In genomic region chr4:127880764-127881564, GRCh38 we compare ENCODE assay signal across 8 cellular contexts. TPM values are rescaled to one million over a fixed set of nuclear protein-coding genes. Genes with fewer than 3 reads are reported as not detected.
DNase-seq lines count a peak whose midpoint lies in the region; ATAC-seq and TF ChIP-seq lines count a peak whose summit lies in the region.

Gene PLK4 (plus strand): TSS chr4:127880893. CDS start chr4:127881135, 242 bp downstream.

- H3K4me1 Mint-ChIP-seq in activated naive CD8-positive, alpha-beta T cell treated with anti-CD3 and anti-CD28 coated beads for 36 hours, result peaks cover 14% of the 10 kb centered on the region

- intact Hi-C loops in head of caudate nucleus (cut with DNase I), result no loop called here

- ATAC-seq in HG02763 (IDR thresholded peaks at IDR 0.05; ENCODE audit: unreplicated experiment), result peak; percentile 94

- peak; percentile 92 to 98 (median 96) for DNase-seq in NCI-H1417 (lab: John Stamatoyannopoulos, UW)
- peak; percentile 96 for DNase-seq in activated naive CD8-positive, alpha-beta T cell treated with anti-CD3 and anti-CD28 coated beads for 36 hours
- peak; percentile 88 to 98 (median 94) for DNase-seq in head of caudate nucleus
- peak; percentile 97 for DNase-seq in osteoblast (ENCODE audit: insufficient read length, low spot score, missing footprints)

- peaks cover 27% of the 10 kb centered on the region for H3K36me3 Mint-ChIP-seq in activated naive CD8-positive, alpha-beta T cell treated with anti-CD3 and anti-CD28 coated beads for 36 hours

- H3K79me2 ChIP-seq in SU-DHL-6 (ENCODE audit: insufficient read depth, low read length) (peaks cover 28% of the 10 kb centered on the region), osteoblast (ENCODE audit: insufficient read depth, low read length) (peaks cover 8% of the 10 kb centered on the region)

- TF ChIP-seq CTCF in GM12875 (IDR thresholded peaks at IDR 0.05; ENCODE audit: borderline replicate concordance, insufficient read depth, low read depth, low read length) (no peak), SU-DHL-6 (IDR thresholded peaks at IDR 0.05; ENCODE audit: insufficient read depth, low read length, poor library complexity, severe bottlenecking) (no peak), osteoblast (IDR thresholded peaks at IDR 0.05; ENCODE audit: extremely low read depth, low read depth, low read length) (no peak)

- H3K9me2 ChIP-seq in SU-DHL-6 (replicated peaks; ENCODE audit: insufficient read depth, low read length), result no peaks in the 10 kb centered on the region

- H3K27ac ChIP-seq in SU-DHL-6 (ENCODE audit: low read depth, low read length) (peak within 1 kb of the TSS; percentile 88), osteoblast (ENCODE audit: low read depth, low read length) (peak within 1 kb of the TSS; percentile 76), thymus (ENCODE audit: low read depth) (peak within 1 kb of the TSS; percentile 89)

- H3K27ac Mint-ChIP-seq in activated naive CD8-positive, alpha-beta T cell treated with anti-CD3 and anti-CD28 coated beads for 36 hours, result peak within 1 kb of the TSS; percentile 98

- H3F3A ChIP-seq in SU-DHL-6 (ENCODE audit: insufficient read depth), result no peaks in the 10 kb centered on the region

- no peaks in the 10 kb centered on the region for H3K9me3 Mint-ChIP-seq in activated naive CD8-positive, alpha-beta T cell treated with anti-CD3 and anti-CD28 coated beads for 36 hours

- H3K27me3 ChIP-seq in SU-DHL-6 (ENCODE audit: low read length), result no peaks in the 10 kb centered on the region
- H3K27me3 ChIP-seq in osteoblast (ENCODE audit: insufficient read depth, low read length), result no peaks in the 10 kb centered on the region
- H3K27me3 ChIP-seq in thymus (ENCODE audit: control insufficient read depth, insufficient read depth), result no peaks in the 10 kb centered on the region

- H3K27me3 Mint-ChIP-seq in activated naive CD8-positive, alpha-beta T cell treated with anti-CD3 and anti-CD28 coated beads for 36 hours, result peaks cover 3% of the 10 kb centered on the region

- peak within 1 kb of the TSS; percentile 89 for H3K4me3 Mint-ChIP-seq in activated naive CD8-positive, alpha-beta T cell treated with anti-CD3 and anti-CD28 coated beads for 36 hours

- peak within 1 kb of the TSS; percentile 87 for H2AFZ ChIP-seq in SU-DHL-6 (ENCODE audit: low read depth, low read length, severe bottlenecking)
- peak within 1 kb of the TSS; percentile 99 for H2AFZ ChIP-seq in osteoblast (ENCODE audit: low read length)

- peak within 1 kb of the TSS; percentile 94 for H3K9ac ChIP-seq in SU-DHL-6 (ENCODE audit: low read length)

- H3K36me3 ChIP-seq in SU-DHL-6 (ENCODE audit: low read length), result peaks cover 12% of the 10 kb centered on the region; the same call in 1 of the 2 replicates
- H3K36me3 ChIP-seq in osteoblast (ENCODE audit: insufficient read depth, low read length), result no peaks in the 10 kb centered on the region
- H3K36me3 ChIP-seq in thymus (ENCODE audit: control insufficient read depth, insufficient read depth), result no peaks in the 10 kb centered on the region

- H3K9me3 ChIP-seq in SU-DHL-6 (ENCODE audit: insufficient read depth, low read length), result no peaks in the 10 kb centered on the region
- no peaks in the 10 kb centered on the region for H3K9me3 ChIP-seq in osteoblast (ENCODE audit: low read depth, low read length)
- no peaks in the 10 kb centered on the region for H3K9me3 ChIP-seq in thymus (ENCODE audit: control insufficient read depth)

- H3K4me1 ChIP-seq in osteoblast (ENCODE audit: insufficient read depth, low read length) (peaks cover 7% of the 10 kb centered on the region), thymus (ENCODE audit: control insufficient read depth, insufficient read depth, low read length) (peaks cover 4% of the 10 kb centered on the region)

- WGBS in thymus, result under 1% methylated on average over 70 of the region's 70 CpGs

- H3K4me2 ChIP-seq in SU-DHL-6 (ENCODE audit: low read depth, low read length, poor library complexity, severe bottlenecking) (peak within 1 kb of the TSS; percentile 91), osteoblast (ENCODE audit: insufficient read depth, low read length) (peak within 1 kb of the TSS; percentile 78)

- H4K20me1 ChIP-seq in SU-DHL-6 (ENCODE audit: low read depth, low read length) (no peaks in the 10 kb centered on the region), osteoblast (ENCODE audit: insufficient read depth, low read length) (no peaks in the 10 kb centered on the region)

- peak within 1 kb of the TSS; percentile 99 for H3K4me3 ChIP-seq in GM12875 (ENCODE audit: low read depth, low read length)
- peak within 1 kb of the TSS; percentile 85 for H3K4me3 ChIP-seq in SU-DHL-6 (ENCODE audit: insufficient read depth, low read length, poor library complexity, severe bottlenecking)
- H3K4me3 ChIP-seq in osteoblast (ENCODE audit: insufficient read depth, low read length), result peak within 1 kb of the TSS; percentile 99
- H3K4me3 ChIP-seq in thymus (ENCODE audit: low read length), result peak within 1 kb of the TSS; percentile 95

RNA-seq across cellular contexts. Expression of gene PLK4, which starts in this region (rescaled TPM):
- total RNA-seq in activated naive CD8-positive, alpha-beta T cell treated with anti-CD3 and anti-CD28 coated beads for 36 hours, result 10 to 100 TPM; 44.7 to 47.5 TPM
- 2.2 and 2.4 TPM in 2 replicates for total RNA-seq in osteoblast
- 3.0 TPM for polyA plus RNA-seq in thymus

Comparison
In these comparisons a context has a peak if more than half of its experiments do, and no peak if none do; other contexts are left out.
1. Peak in every context shown above with its lines: DNase-seq, ATAC-seq, H3K4me3 ChIP-seq and H3K27ac ChIP-seq.
2. RNA of gene PLK4 (total RNA-seq): 44.7 to 47.5 TPM in activated naive CD8-positive, alpha-beta T cell treated with anti-CD3 and anti-CD28 coated beads for 36 hours; 2.2 to 2.4 TPM in osteoblast; every median in the first group is over 10 times any median in the second.